8 cellular contexts compared by ENCODE assay signal in the genomic region with DNA sequence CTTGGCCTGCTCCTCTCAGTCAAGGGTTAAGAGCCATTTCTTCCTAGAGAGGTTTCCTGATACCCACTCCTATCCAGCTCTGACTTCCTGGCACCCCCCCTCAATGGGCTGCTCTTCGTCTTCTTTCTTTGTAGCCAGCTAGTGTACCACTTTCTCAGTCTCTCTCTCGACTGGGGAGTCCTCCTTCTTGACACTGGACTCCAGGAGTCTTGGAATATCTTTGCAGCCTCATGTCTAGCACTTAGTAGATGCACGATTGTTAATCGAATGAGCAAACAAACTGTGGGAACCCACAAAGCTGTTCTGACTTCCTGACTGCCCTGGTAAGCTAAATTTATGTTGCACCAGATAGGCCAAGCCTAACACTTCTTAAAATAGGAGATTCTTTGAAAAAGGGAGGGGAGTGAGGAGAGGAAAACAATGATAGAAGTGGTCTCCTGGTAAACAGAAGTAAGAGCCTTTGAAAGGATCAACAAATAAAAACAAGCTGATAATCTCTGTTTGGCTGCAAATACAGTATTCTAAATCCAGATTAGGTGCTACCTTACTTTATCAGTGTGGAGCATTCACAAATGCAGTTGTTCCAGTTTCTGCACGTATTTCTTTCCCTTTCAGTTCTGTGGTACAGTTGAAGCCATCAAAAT.
A peak's percentile ranks its signal among the peaks of the same experiment; 100 is the strongest.
DNase-seq lines count a peak whose midpoint lies in the region; ATAC-seq and TF ChIP-seq lines count a peak whose summit lies in the region.

No MANE protein-coding gene starts in this region.

- POLR2A ChIA-PET in naive thymus-derived CD8-positive, alpha-beta T cell (lab: Charles Lee), result interaction anchor here (1.0 kb wide), 1 partner anchor 159 kb away, joined by 3 read pairs; no protein-coding TSS in a partner anchor

- no peak for TF ChIP-seq CTCF in foreskin keratinocyte (conservative IDR thresholded peaks at IDR 0.05)

- H3K27ac Mint-ChIP-seq in activated naive CD8-positive, alpha-beta T cell treated with anti-CD3 and anti-CD28 coated beads, Interleukin-2, amount 50 U/mL, for 24 hours, result peak overlapping the region; percentile 78
- peak overlapping the region in 9 of 10 donors; percentile 17 to 87 (median 70) for H3K27ac Mint-ChIP-seq in naive thymus-derived CD8-positive, alpha-beta T cell

- ATAC-seq in HG03066 (IDR thresholded peaks at IDR 0.05; ENCODE audit: low read depth, unreplicated experiment) (peak; percentile 50), GM19397 (IDR thresholded peaks at IDR 0.05; ENCODE audit: unreplicated experiment) (no peak), foreskin keratinocyte (no peak), HG02759 (IDR thresholded peaks at IDR 0.05; ENCODE audit: unreplicated experiment) (no peak), HG03571 (IDR thresholded peaks at IDR 0.05; ENCODE audit: unreplicated experiment) (no peak)
- ATAC-seq in activated naive CD8-positive, alpha-beta T cell treated with anti-CD3 and anti-CD28 coated beads, Interleukin-2, amount 50 U/mL, for 24 hours, result no peak
- ATAC-seq in naive thymus-derived CD8-positive, alpha-beta T cell, result no peak

- H3K27me3 Mint-ChIP-seq in activated naive CD8-positive, alpha-beta T cell treated with anti-CD3 and anti-CD28 coated beads, Interleukin-2, amount 50 U/mL, for 24 hours, result no peaks in the 10 kb centered on the region
- no peaks in the 10 kb centered on the region for H3K27me3 Mint-ChIP-seq in naive thymus-derived CD8-positive, alpha-beta T cell

- H3K4me1 ChIP-seq in foreskin keratinocyte, result peaks cover 8% of the 10 kb centered on the region

- no peaks in the 10 kb centered on the region for H3K36me3 Mint-ChIP-seq in activated naive CD8-positive, alpha-beta T cell treated with anti-CD3 and anti-CD28 coated beads, Interleukin-2, amount 50 U/mL, for 24 hours (ENCODE audit: low read depth)
- H3K36me3 Mint-ChIP-seq in naive thymus-derived CD8-positive, alpha-beta T cell, result peaks cover 0 to 1% (median 0%) of the 10 kb centered on the region in 3 donors

- no peak overlapping the region for H3K27ac ChIP-seq in foreskin keratinocyte

- H3K4me3 Mint-ChIP-seq in activated naive CD8-positive, alpha-beta T cell treated with anti-CD3 and anti-CD28 coated beads, Interleukin-2, amount 50 U/mL, for 24 hours, result peak overlapping the region; percentile 1
- peak overlapping the region in 7 of 10 donors; percentile 5 to 43 (median 17) for H3K4me3 Mint-ChIP-seq in naive thymus-derived CD8-positive, alpha-beta T cell

- peaks cover 25% of the 10 kb centered on the region for H3K4me1 Mint-ChIP-seq in activated naive CD8-positive, alpha-beta T cell treated with anti-CD3 and anti-CD28 coated beads, Interleukin-2, amount 50 U/mL, for 24 hours
- H3K4me1 Mint-ChIP-seq in naive thymus-derived CD8-positive, alpha-beta T cell, result peaks cover 5 to 35% (median 20%) of the 10 kb centered on the region in 4 donors

- DNase-seq in CMK (ENCODE audit: low read depth), result peak; percentile 83
- no peak for DNase-seq in activated naive CD8-positive, alpha-beta T cell treated with anti-CD3 and anti-CD28 coated beads, Interleukin-2, amount 50 U/mL, for 24 hours
- DNase-seq in naive thymus-derived CD8-positive, alpha-beta T cell, result peak in 2 of 10 donors; percentile 11 to 15
- no peak for DNase-seq in foreskin keratinocyte

- no peaks in the 10 kb centered on the region for H3K27me3 ChIP-seq in foreskin keratinocyte

- H3K9me3 Mint-ChIP-seq in activated naive CD8-positive, alpha-beta T cell treated with anti-CD3 and anti-CD28 coated beads, Interleukin-2, amount 50 U/mL, for 24 hours, result peaks cover 2% of the 10 kb centered on the region
- H3K9me3 Mint-ChIP-seq in naive thymus-derived CD8-positive, alpha-beta T cell, result peaks cover 0 to 2% (median 0%) of the 10 kb centered on the region in 9 donors
